In genomic region chr19:14434157-14434501, GRCh38 we compare ENCODE assay signal across 6 cellular contexts. TPM values are rescaled to one million over a fixed set of nuclear protein-coding genes. Genes with fewer than 3 reads are reported as not detected.
DNase-seq lines count a peak whose midpoint lies in the region; FAIRE-seq and TF ChIP-seq lines count a peak whose summit lies in the region.

No MANE protein-coding gene starts in this region.

- no peaks in the 10 kb centered on the region for H4K20me1 ChIP-seq in SU-DHL-6 (ENCODE audit: low read depth, low read length)

- H3K4me1 ChIP-seq in kidney (ENCODE audit: control insufficient read depth in 1 of 2, insufficient read depth in 1 of 2, low read depth in 1 of 2, low read length in 2 of 2), result peaks cover 9 to 25% of the 10 kb centered on the region in 2 donors

- no peak for FAIRE-seq in kidney (lab: Jason Lieb, UNC)

- TF ChIP-seq CTCF in GM12865 (IDR thresholded peaks at IDR 0.05; ENCODE audit: insufficient read depth, low read depth, low read length, missing control alignments) (no peak), SU-DHL-6 (IDR thresholded peaks at IDR 0.05; ENCODE audit: insufficient read depth, low read length, poor library complexity, severe bottlenecking) (no peak), kidney (IDR thresholded peaks at IDR 0.05; ENCODE audit: borderline replicate concordance, extremely low read depth, insufficient read depth) (no peak)

- peak overlapping the region; percentile 81 for H3K27ac ChIP-seq in SU-DHL-6 (ENCODE audit: low read depth, low read length)
- peak overlapping the region; percentile 78 to 81 for H3K27ac ChIP-seq in kidney (ENCODE audit: low read depth in 2 of 2, low read length in 2 of 2)

- no peaks in the 10 kb centered on the region for H3K27me3 ChIP-seq in SU-DHL-6 (ENCODE audit: low read length)

- H3K9me3 ChIP-seq in SU-DHL-6 (ENCODE audit: insufficient read depth, low read length) (no peaks in the 10 kb centered on the region), kidney (ENCODE audit: control insufficient read depth in 1 of 2, low read length in 2 of 2) (no peaks in the 10 kb centered on the region)

- 0 out of 2 replicates have a peak, but pooled peaks cover 5% of the 10 kb centered on the region for H3F3A ChIP-seq in SU-DHL-6 (ENCODE audit: insufficient read depth)

- H2AFZ ChIP-seq in SU-DHL-6 (ENCODE audit: low read depth, low read length, severe bottlenecking), result peak overlapping the region; percentile 46

- peak overlapping the region; percentile 50 for H3K4me2 ChIP-seq in SU-DHL-6 (ENCODE audit: low read depth, low read length, poor library complexity, severe bottlenecking)

- no peaks in the 10 kb centered on the region for H3K9me2 ChIP-seq in SU-DHL-6 (replicated peaks; ENCODE audit: insufficient read depth, low read length)

- H3K79me2 ChIP-seq in SU-DHL-6 (ENCODE audit: insufficient read depth, low read length), result peaks cover 52% of the 10 kb centered on the region

- H3K4me3 ChIP-seq in GM12865 (ENCODE audit: low read depth, low read length), result peak overlapping the region; percentile 90
- H3K4me3 ChIP-seq in SU-DHL-6 (ENCODE audit: insufficient read depth, low read length, poor library complexity, severe bottlenecking), result peak overlapping the region; percentile 92
- H3K4me3 ChIP-seq in kidney (ENCODE audit: low read length in 2 of 2), result peak overlapping the region; percentile 60 to 68

- intact Hi-C loops in kidney (cut with DNase I), result no loop called here

- H3K9ac ChIP-seq in SU-DHL-6 (ENCODE audit: low read length), result peak overlapping the region; percentile 93
- H3K9ac ChIP-seq in kidney (ENCODE audit: low read length in 2 of 2), result peak overlapping the region; percentile 77 to 80

- DNase-seq in GM12865 (ENCODE audit: low read depth) (no peak), kidney (no peak), HuH-7.5 (ENCODE audit: low spot score) (no peak), foreskin melanocyte (no peak)
- no peak for DNase-seq in stimulated activated CD4-positive, alpha-beta T cell treated with anti-CD3 and anti-CD28 coated beads, Interleukin-12 subunit alpha, Interleukin-12 subunit beta, amount 100 ng/mL, for 4 hours

- H3K36me3 ChIP-seq in SU-DHL-6 (ENCODE audit: low read length), result no peaks in the 10 kb centered on the region
- no peaks in the 10 kb centered on the region for H3K36me3 ChIP-seq in kidney (ENCODE audit: control insufficient read depth in 1 of 2, insufficient read depth in 2 of 2, low read length in 2 of 2)

RNA-seq across cellular contexts. Expression of gene PKN1, which starts 1.0 kb away (rescaled TPM):
- 103 TPM for total RNA-seq in kidney
- 67.7 TPM for polyA plus RNA-seq in kidney (ENCODE audit: insufficient read depth, low read depth, low replicate concordance)

RNA-seq across cellular contexts. Expression of gene DDX39A, which starts 15.0 kb away (rescaled TPM):
- total RNA-seq in kidney, result 53.8 TPM
- polyA plus RNA-seq in kidney (ENCODE audit: insufficient read depth, low read depth, low replicate concordance), result 35.6 TPM

RNA-seq across cellular contexts. Expression of gene PTGER1, which starts 41.0 kb away (rescaled TPM):
- 19.0 TPM for total RNA-seq in kidney
- 14.3 TPM for polyA plus RNA-seq in kidney (ENCODE audit: insufficient read depth, low read depth, low replicate concordance)

RNA-seq across cellular contexts. Expression of gene ADGRE5, which starts 52.9 kb away (rescaled TPM):
- total RNA-seq in kidney, result 100 TPM
- 16.0 TPM for polyA plus RNA-seq in kidney (ENCODE audit: insufficient read depth, low read depth, low replicate concordance)
